Comparison of ENCODE assay signal across 32 cellular contexts in the genomic region with DNA sequence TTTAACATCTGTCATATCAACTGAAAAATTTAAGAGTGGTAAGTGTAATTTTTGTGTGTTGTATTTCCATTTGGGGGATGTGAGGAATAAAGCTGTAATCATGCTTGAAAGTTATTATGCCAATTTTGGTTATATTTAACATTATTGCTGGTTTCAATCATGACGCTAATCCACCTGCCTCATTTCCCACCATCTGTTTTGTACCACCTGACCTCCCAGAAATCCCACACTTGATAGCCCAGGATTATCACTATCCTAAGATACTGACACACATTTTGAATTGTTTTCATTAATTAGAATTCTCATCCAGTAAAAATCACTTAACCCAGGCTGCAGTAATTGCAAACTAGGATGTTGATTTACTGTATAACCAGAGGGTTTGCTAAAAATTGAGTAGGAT.
"Had no signal": no experiment of that assay in that cellular context is flagged by ENCODE, and none has a peak within 500 bp of the region (broad histone marks: within the 10 kb centered on the region; RNA-seq: fewer than 3 reads in every experiment).

No MANE protein-coding gene starts in this region.

- H3K9me3 ChIP-seq: adrenal gland, ascending aorta, breast epithelium had no signal

- ATAC-seq: activated naive CD4-positive, alpha-beta T cell treated with anti-CD3 and anti-CD28 coated beads, Interleukin-2, amount 50 U/mL, for 72 hours; activated naive CD8-positive, alpha-beta T cell treated with anti-CD3 and anti-CD28 coated beads, Interleukin-2, amount 50 U/mL, for 24 hours; activated T-cell treated with anti-CD3 and anti-CD28 coated beads, Interleukin-2, amount 50 U/mL, for 4 hours; activated T-cell treated with anti-CD3 and anti-CD28 coated beads, Interleukin-2, amount 50 U/mL, for 72 hours; activated T-helper 17 cell treated with anti-CD3 and anti-CD28 coated beads, Interleukin-2, amount 50 U/mL, for 72 hours had no signal

- H3K36me3 ChIP-seq: adrenal gland, ascending aorta, brain microvascular endothelial cell, breast epithelium, cardiac muscle cell had no signal

- H3K4me3 ChIP-seq: adrenal gland, ascending aorta, breast epithelium, cardiac muscle cell had no signal

- H3K27ac ChIP-seq: adrenal gland, ascending aorta, brain microvascular endothelial cell, breast epithelium, cardiac muscle cell had no signal

- FAIRE-seq: astrocyte had no signal

- H3K27me3 ChIP-seq: adrenal gland, ascending aorta, brain microvascular endothelial cell, breast epithelium had no signal

- DNase-seq: activated effector memory CD4-positive, alpha-beta T cell treated with anti-CD3 and anti-CD28 coated beads, Interleukin-2, amount 50 U/mL, for 16 hours; activated effector memory CD4-positive, alpha-beta T cell treated with Interleukin-2 at 50 U/mL for 16 hours; activated gamma-delta T cell; activated gamma-delta T cell treated with Interleukin-2 at 50 U/mL for 16 hours; activated naive CD4-positive, alpha-beta T cell; activated naive CD4-positive, alpha-beta T cell treated with anti-CD3 and anti-CD28 coated beads for 36 hours; activated naive CD4-positive, alpha-beta T cell treated with anti-CD3 and anti-CD28 coated beads, Interleukin-2, amount 10 ng/mL, durations not matched to agents 7 days and 5 days; activated naive CD4-positive, alpha-beta T cell treated with anti-CD3 and anti-CD28 coated beads, Interleukin-2, amount 50 U/mL, for 16 hours; activated naive CD4-positive, alpha-beta T cell treated with Interleukin-2 at 50 U/mL for 16 hours; activated naive CD8-positive, alpha-beta T cell treated with anti-CD3 and anti-CD28 coated beads for 36 hours; activated naive CD8-positive, alpha-beta T cell treated with anti-CD3 and anti-CD28 coated beads, Interleukin-2, amount 10 ng/mL, durations not matched to agents 7 days and 5 days; activated naive CD8-positive, alpha-beta T cell treated with anti-CD3 and anti-CD28 coated beads, Interleukin-2, amount 50 U/mL, for 24 hours; activated T-cell treated with anti-CD3 and anti-CD28 coated beads, Interleukin-2, amount 50 U/mL, for 1 hour; activated T-cell treated with anti-CD3 and anti-CD28 coated beads, Interleukin-2, amount 50 U/mL, for 24 hours; activated T-cell treated with anti-CD3 and anti-CD28 coated beads, Interleukin-2, amount 50 U/mL, for 4 hours; activated T-cell treated with anti-CD3 and anti-CD28 coated beads, Interleukin-2, amount 50 U/mL, for 48 hours; activated T-cell treated with anti-CD3 and anti-CD28 coated beads, Interleukin-2, amount 50 U/mL, for 72 hours; adrenal gland; amniotic stem cell; amygdala; anterior cingulate cortex; aorta; brain microvascular endothelial cell; caudate nucleus; central memory CD4-positive, alpha-beta T cell; cerebellar nuclear complex had no signal

- H3K4me1 ChIP-seq: adrenal gland, ascending aorta, breast epithelium had no signal
